ENCODE assay signal across 23 cellular contexts in genomic region chr6:140379919-140380318, GRCh38.
DNase-seq lines count a peak whose midpoint lies in the region; ATAC-seq, FAIRE-seq and TF ChIP-seq lines count a peak whose summit lies in the region.
"Had no signal": no experiment of that assay in that cellular context is flagged by ENCODE, and none has a peak within 500 bp of the region (broad histone marks: within the 10 kb centered on the region; RNA-seq: fewer than 3 reads in every experiment).

No MANE protein-coding gene starts in this region.

- in situ Hi-C loops in HepG2 (cut with HindIII; ENCODE audit: extremely low pct_ligation_motif_present, low pct_unique_long_range_greater_than_20kb) = no loop called here

- TF ChIP-seq CTCF in HepG2 (CRISPR knock-in tag; IDR thresholded peaks at IDR 0.05) = no peak
- no peak for TF ChIP-seq CTCF in right lobe of liver (IDR thresholded peaks at IDR 0.05)
- no peak for TF ChIP-seq CTCF in esophagus muscularis mucosa (IDR thresholded peaks at IDR 0.05)

- intact Hi-C loops in HepG2 (cut with micrococcal nuclease; ENCODE audit: unreplicated experiment) = loop anchor here (1.0 to 2.0 kb wide), 2 partner anchors 8 to 1005 kb away; partner anchors contain the start of gene CITED2
- intact Hi-C loops in right lobe of liver (cut with DNase I) = no loop called here
- intact Hi-C loops in esophagus muscularis mucosa (cut with DNase I) = no loop called here
- intact Hi-C loops in Right ventricle myocardium inferior (cut with DNase I) = no loop called here

- peak in 1 of 2 experiments; percentile 86; a peak in 2 of 4 replicates for TF ChIP-seq EP300 in HepG2 (IDR thresholded peaks at IDR 0.05; ENCODE audit: low read depth in 2 of 2, low read length in 2 of 2)
- TF ChIP-seq EP300 in HepG2 (CRISPR knock-in tag; IDR thresholded peaks at IDR 0.05; ENCODE audit: borderline replicate concordance) = no peak
- TF ChIP-seq EP300 in esophagus muscularis mucosa (IDR thresholded peaks at IDR 0.05) = no peak

- no peak overlapping the region for H2AFZ ChIP-seq in HepG2 (ENCODE audit: low read length)

- TF ChIP-seq RAD21 in HepG2 (CRISPR knock-in tag; IDR thresholded peaks at IDR 0.05) = no peak

- H3K4me3 ChIP-seq in HepG2 (replicated peaks in 1 of 3; ENCODE audit: insufficient read depth in 1 of 3, low read depth in 2 of 3, low read length in 3 of 3) (peak overlapping the region in 1 of 3 experiments; percentile 15; a peak in 1 of 6 replicates), right lobe of liver (no peak overlapping the region), adipocyte (ENCODE audit: low read length) (no peak overlapping the region), esophagus muscularis mucosa (no peak overlapping the region)
- H3K4me3 ChIP-seq: GM12878, right atrium auricular region had no signal

- ATAC-seq in HepG2 (peak; percentile 56), right lobe of liver (no peak), Right ventricle myocardium inferior (no peak)
- ATAC-seq: activated CD8-positive, alpha-beta T cell treated with anti-CD3 and anti-CD28 coated beads, Interleukin-2, amount 10 ng/mL, durations not matched to agents 7 days and 5 days; esophagus mucosa; GM12878 had no signal

- FAIRE-seq in HepG2 (lab: Jason Lieb, UNC) = peak; percentile 51
- FAIRE-seq: GM12878 had no signal

- WGBS in HepG2 (ENCODE audit: low lambda C conversion rate) = 2% methylated on average over 2 of the region's 2 CpGs
- WGBS in right lobe of liver (ENCODE audit: insufficient coverage, low coverage, low lambda C conversion rate, missing lambda C conversion rate) = 58% methylated on average over 2 of the region's 2 CpGs
- whole genome bisulfite sequencing in esophagus muscularis mucosa = 78% methylated on average over 2 of the region's 2 CpGs

- H3K79me2 ChIP-seq in HepG2 (ENCODE audit: insufficient read depth, low read length) = no peaks in the 10 kb centered on the region

- H3K27me3 ChIP-seq in HepG2 (ENCODE audit: control insufficient read depth in 1 of 2, insufficient read depth in 2 of 2, low read length in 2 of 2) = no peaks in the 10 kb centered on the region
- H3K27me3 ChIP-seq in right lobe of liver = no peaks in the 10 kb centered on the region
- H3K27me3 ChIP-seq in adipocyte (replicated peaks; ENCODE audit: control insufficient read depth, insufficient read depth, low read length) = no peaks in the 10 kb centered on the region
- H3K27me3 ChIP-seq in esophagus muscularis mucosa = no peaks in the 10 kb centered on the region
- H3K27me3 ChIP-seq: right atrium auricular region had no signal

- no peak for TF ChIP-seq POLR2A in HepG2 (IDR thresholded peaks at IDR 0.05; ENCODE audit: insufficient read depth in 1 of 2, low read depth in 2 of 2, low read length in 2 of 2)
- no peak for TF ChIP-seq POLR2A in right lobe of liver (IDR thresholded peaks at IDR 0.05)
- no peak for TF ChIP-seq POLR2A in esophagus muscularis mucosa (IDR thresholded peaks at IDR 0.05; ENCODE audit: low read depth)

- peaks cover 16% of the 10 kb centered on the region for H3K9me3 ChIP-seq in HepG2 (ENCODE audit: low read length)
- no peaks in the 10 kb centered on the region for H3K9me3 ChIP-seq in right lobe of liver
- H3K9me3 ChIP-seq in adipocyte (ENCODE audit: control insufficient read depth, low read length) = no peaks in the 10 kb centered on the region
- no peaks in the 10 kb centered on the region for H3K9me3 ChIP-seq in esophagus muscularis mucosa
- H3K9me3 ChIP-seq: right atrium auricular region had no signal

- no peak overlapping the region for H3K9ac ChIP-seq in HepG2 (ENCODE audit: insufficient read depth, low read depth, low read length)
- no peak overlapping the region for H3K9ac ChIP-seq in adipocyte (ENCODE audit: low read length)

- H3K4me1 ChIP-seq in HepG2 (ENCODE audit: insufficient read depth, low read length) = peaks cover 42% of the 10 kb centered on the region
- H3K4me1 ChIP-seq in right lobe of liver = peaks cover 0 to 14% (median 5%) of the 10 kb centered on the region in 4 donors
- H3K4me1 ChIP-seq in adipocyte (ENCODE audit: control insufficient read depth, insufficient read depth, low read length) = peaks cover 16% of the 10 kb centered on the region
- H3K4me1 ChIP-seq in esophagus muscularis mucosa = peaks cover 0 to 13% (median 2%) of the 10 kb centered on the region in 4 donors
- H3K4me1 ChIP-seq: right atrium auricular region had no signal

- POLR2A ChIA-PET in HepG2 (lab: Yijun Ruan, JAX) = interaction anchor here (0.8 to 2.3 kb wide), 5 partner anchors 8 to 1010 kb away, joined by 3 to 14 read pairs (median 6); partner anchors contain the start of gene CITED2

- peak overlapping the region; percentile 44 for H3K4me2 ChIP-seq in HepG2 (ENCODE audit: low read depth, low read length)

- DNase-seq in HepG2 (ENCODE audit: low spot score) (peak; percentile 81), right lobe of liver (no peak), adipocyte (ENCODE audit: low read depth) (peak; percentile 68), fibroblast of the conjunctiva (ENCODE audit: low read depth) (peak; percentile 79), esophagus muscularis mucosa (ENCODE audit: extremely low spot score) (no peak), NCI-H82 (lab: John Stamatoyannopoulos, UW) (no peak), hypothalamus (lab: John Stamatoyannopoulos, UW) (no peak), Right ventricle myocardium inferior (ENCODE audit: missing footprints) (no peak)
- DNase-seq: 8988T; activated CD8-positive, alpha-beta T cell treated with anti-CD3 and anti-CD28 coated beads, Interleukin-2, amount 10 ng/mL, durations not matched to agents 7 days and 5 days; activated naive CD4-positive, alpha-beta T cell; activated T-cell treated with anti-CD3 and anti-CD28 coated beads, Interleukin-2, amount 50 U/mL, for 1 hour; anterior cingulate cortex; KBM-7; NCI-H187 treated with DMSO at 0.1 percent for 48 hours; NCI-H345; NK-92 treated with Interleukin-12 subunit alpha and Interleukin-12 subunit beta, amount 100 ng/mL, for 24 hours; occipital lobe; stimulated activated CD4-positive, alpha-beta T cell treated with anti-CD3 and anti-CD28 coated beads, Interleukin-15, amount 100 ng/mL, for 24 hours had no signal

- H3K27ac ChIP-seq in HepG2 (ENCODE audit: extremely low read length, insufficient read depth, low read length) (peak overlapping the region; percentile 61), right lobe of liver (no peak overlapping the region), esophagus muscularis mucosa (replicated peaks in 1 of 4) (no peak overlapping the region)
- H3K27ac ChIP-seq: C4-2B, right atrium auricular region had no signal

- no peaks in the 10 kb centered on the region for H4K20me1 ChIP-seq in HepG2 (ENCODE audit: insufficient read depth, low read length)

- BruUV-seq in HepG2 (replicated peaks; lab: Mats Ljungman, UMichigan) = no TSS peak

- CTCF ChIA-PET in HepG2 (lab: Yijun Ruan, JAX; ENCODE audit: low intra/inter-chr PET ratio, low total read pairs) = no interaction called here

- H3K36me3 ChIP-seq in HepG2 (replicated peaks in 1 of 2; ENCODE audit: control insufficient read depth in 1 of 2, insufficient read depth in 2 of 2, low read length in 2 of 2) = no peaks in the 10 kb centered on the region
- no peaks in the 10 kb centered on the region for H3K36me3 ChIP-seq in right lobe of liver
- H3K36me3 ChIP-seq in adipocyte (ENCODE audit: control insufficient read depth, insufficient read depth, low read length, severe bottlenecking) = no peaks in the 10 kb centered on the region
- no peaks in the 10 kb centered on the region for H3K36me3 ChIP-seq in esophagus muscularis mucosa
- H3K36me3 ChIP-seq: right atrium auricular region had no signal

TF ChIP-seq in HepG2, 621 proteins besides CTCF, POLR2A, EP300 and RAD21 (continues in another document):
- TF ChIP-seq ZNF18 (CRISPR knock-in tag; IDR thresholded peaks at IDR 0.05; ENCODE audit: insufficient replicate concordance) (no peak), FOXA3 (CRISPR knock-in tag; IDR thresholded peaks at IDR 0.05) (peak; percentile 79; the same call in 1 of the 2 replicates), KDM6A (CRISPR knock-in tag; IDR thresholded peaks at IDR 0.05; ENCODE audit: low read depth) (peak; percentile 75), PHF5A (CRISPR knock-in tag; IDR thresholded peaks at IDR 0.05; ENCODE audit: low read depth, unreplicated experiment) (no peak)
- TF ChIP-seq, protein P1, sequence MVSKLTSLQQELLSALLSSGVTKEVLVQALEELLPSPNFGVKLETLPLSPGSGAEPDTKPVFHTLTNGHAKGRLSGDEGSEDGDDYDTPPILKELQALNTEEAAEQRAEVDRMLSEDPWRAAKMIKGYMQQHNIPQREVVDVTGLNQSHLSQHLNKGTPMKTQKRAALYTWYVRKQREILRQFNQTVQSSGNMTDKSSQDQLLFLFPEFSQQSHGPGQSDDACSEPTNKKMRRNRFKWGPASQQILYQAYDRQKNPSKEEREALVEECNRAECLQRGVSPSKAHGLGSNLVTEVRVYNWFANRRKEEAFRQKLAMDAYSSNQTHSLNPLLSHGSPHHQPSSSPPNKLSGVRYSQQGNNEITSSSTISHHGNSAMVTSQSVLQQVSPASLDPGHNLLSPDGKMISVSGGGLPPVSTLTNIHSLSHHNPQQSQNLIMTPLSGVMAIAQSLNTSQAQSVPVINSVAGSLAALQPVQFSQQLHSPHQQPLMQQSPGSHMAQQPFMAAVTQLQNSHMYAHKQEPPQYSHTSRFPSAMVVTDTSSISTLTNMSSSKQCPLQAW (CRISPR knock-in tag; IDR thresholded peaks at IDR 0.05) = no peak

Comparison
In these comparisons a context has a peak if more than half of its experiments do, and no peak if none do; other contexts are left out.
1. DNase-seq: peak in HepG2 (single experiment), adipocyte (single experiment) and fibroblast of the conjunctiva (single experiment); none in right lobe of liver (0 of 3), esophagus muscularis mucosa (single experiment), NCI-H82 (single experiment), hypothalamus (0 of 51) and Right ventricle myocardium inferior (single experiment).